ENCODE assay signal across 9 cellular contexts in genomic region chr14:71776463-71777359, GRCh38.
DNase-seq lines count a peak whose midpoint lies in the region; ATAC-seq and FAIRE-seq lines count a peak whose summit lies in the region.
"Had no signal": no experiment of that assay in that cellular context is flagged by ENCODE, and none has a peak within 500 bp of the region (broad histone marks: within the 10 kb centered on the region; RNA-seq: fewer than 3 reads in every experiment).

No MANE protein-coding gene starts in this region.

- peaks cover 15% of the 10 kb centered on the region for H3K4me1 ChIP-seq in HUES64 (ENCODE audit: insufficient read depth, low read length)
- no peaks in the 10 kb centered on the region for H3K4me1 ChIP-seq in neuronal stem cell (ENCODE audit: control insufficient read depth in 2 of 2, insufficient read depth in 1 of 2, low read depth in 1 of 2, low read length in 2 of 2)
- H3K4me1 ChIP-seq: stomach had no signal

- peaks cover 4% of the 10 kb centered on the region for H3K9me3 Mint-ChIP-seq in activated T-helper 17 cell treated with anti-CD3 and anti-CD28 coated beads, Interleukin-2, amount 50 U/mL, for 72 hours

- H3K4me3 ChIP-seq in HUES64 (ENCODE audit: low read length) (no peak overlapping the region), neuronal stem cell (ENCODE audit: low read length in 2 of 2) (peak overlapping the region in 1 of 2 donors; percentile 8)
- H3K4me3 ChIP-seq: dorsolateral prefrontal cortex, stomach had no signal

- no peak overlapping the region for H2BK5ac ChIP-seq in neuronal stem cell (ENCODE audit: low read length)

- H2BK15ac ChIP-seq in neuronal stem cell (ENCODE audit: low read length), result no peak overlapping the region

- no peak overlapping the region for H3K18ac ChIP-seq in neuronal stem cell (ENCODE audit: low read length)

- WGBS in HUES64, result 21% methylated on average over 10 of the region's 10 CpGs
- no CpG with 5 or more reads among the region's 10 CpGs for WGBS in neuronal stem cell (ENCODE audit: extremely low coverage in 2 of 2, insufficient read length in 2 of 2, insufficient replicate concordance in 1 of 2), 2 donors

- FAIRE-seq in GM19239 (lab: Jason Lieb, UNC), result no peak

- no peak overlapping the region for H2BK120ac ChIP-seq in neuronal stem cell (ENCODE audit: low read depth, low read length)

- H3K27ac ChIP-seq in HUES64 (ENCODE audit: low read depth, low read length) (peak overlapping the region; percentile 86; the same call in 1 of the 2 replicates), neuronal stem cell (replicated peaks; ENCODE audit: low read length) (no peak overlapping the region)
- H3K27ac ChIP-seq: dorsolateral prefrontal cortex, stomach had no signal

- no peak overlapping the region for H4K91ac ChIP-seq in neuronal stem cell (ENCODE audit: low read depth, low read length, poor library complexity)

- peak; percentile 85 for ATAC-seq in activated T-helper 17 cell treated with anti-CD3 and anti-CD28 coated beads, Interleukin-2, amount 50 U/mL, for 72 hours (replicated peaks)
- no peak for ATAC-seq in Right ventricle myocardium superior (ENCODE audit: poor library complexity)
- no peak for ATAC-seq in HG02852 (IDR thresholded peaks at IDR 0.05; ENCODE audit: unreplicated experiment)

- H3K36me3 ChIP-seq in HUES64 (ENCODE audit: insufficient read depth, low read length) (no peaks in the 10 kb centered on the region), neuronal stem cell (replicated peaks in 1 of 2; ENCODE audit: control insufficient read depth in 2 of 2, insufficient read depth in 2 of 2, low read length in 2 of 2) (no peaks in the 10 kb centered on the region)
- H3K36me3 ChIP-seq: stomach had no signal

- H3K9me3 ChIP-seq in HUES64 (ENCODE audit: insufficient read depth, low read depth, low read length) (peaks cover 18% of the 10 kb centered on the region), neuronal stem cell (replicated peaks in 1 of 2; ENCODE audit: control insufficient read depth in 2 of 2, insufficient read depth in 1 of 2, low read depth in 1 of 2, low read length in 2 of 2) (peaks cover 10 to 20% of the 10 kb centered on the region in 2 donors)

- no peak overlapping the region for H3K23ac ChIP-seq in neuronal stem cell (ENCODE audit: low read depth, low read length, poor library complexity)

- peak overlapping the region; percentile 63 for H2AFZ ChIP-seq in neuronal stem cell (ENCODE audit: low read length)

- H3K4me3 Mint-ChIP-seq in activated T-helper 17 cell treated with anti-CD3 and anti-CD28 coated beads, Interleukin-2, amount 50 U/mL, for 72 hours, result peak overlapping the region; percentile 1

- no peak overlapping the region for H3K14ac ChIP-seq in neuronal stem cell (ENCODE audit: low read length)

- H2AK5ac ChIP-seq in neuronal stem cell (ENCODE audit: low read depth, low read length), result no peak overlapping the region

- H3K4me2 ChIP-seq in neuronal stem cell (ENCODE audit: insufficient read depth, low read length, poor library complexity, severe bottlenecking), result no peak overlapping the region

- H3K79me1 ChIP-seq in neuronal stem cell (ENCODE audit: low read depth, low read length), result no peaks in the 10 kb centered on the region

- no peak overlapping the region for H2BK12ac ChIP-seq in neuronal stem cell (ENCODE audit: low read length)

- no peak overlapping the region for H3K27ac Mint-ChIP-seq in activated T-helper 17 cell treated with anti-CD3 and anti-CD28 coated beads, Interleukin-2, amount 50 U/mL, for 72 hours

- no peak overlapping the region for H4K8ac ChIP-seq in neuronal stem cell (ENCODE audit: low read depth, low read length)

- intact Hi-C loops in Right ventricle myocardium superior (cut with DNase I), result no loop called here
- intact Hi-C loops in posterior cingulate gyrus (cut with DNase I), result no loop called here

- peaks cover 41% of the 10 kb centered on the region for H3K27me3 Mint-ChIP-seq in activated T-helper 17 cell treated with anti-CD3 and anti-CD28 coated beads, Interleukin-2, amount 50 U/mL, for 72 hours

- DNase-seq in GM19239 (ENCODE audit: insufficient read length, low spot score), result peak; percentile 33
- DNase-seq in neuronal stem cell (ENCODE audit: low spot score), result no peak
- DNase-seq in Right ventricle myocardium superior, result no peak
- DNase-seq in posterior cingulate gyrus, result no peak
- DNase-seq: dorsolateral prefrontal cortex, stomach had no signal

- H3K9ac ChIP-seq in HUES64 (ENCODE audit: low read depth, low read length), result no peak overlapping the region
- H3K9ac ChIP-seq in neuronal stem cell (ENCODE audit: low read depth, low read length, poor library complexity), result no peak overlapping the region

- H3K4ac ChIP-seq in neuronal stem cell (ENCODE audit: low read length), result no peak overlapping the region

- H3K27me3 ChIP-seq in HUES64 (ENCODE audit: insufficient read depth, low read length) (no peaks in the 10 kb centered on the region), neuronal stem cell (ENCODE audit: control insufficient read depth in 3 of 3, insufficient read depth in 3 of 3, low read depth in 1 of 3, low read length in 3 of 3) (no peaks in the 10 kb centered on the region)
- H3K27me3 ChIP-seq: stomach had no signal

- H3K4me1 Mint-ChIP-seq in activated T-helper 17 cell treated with anti-CD3 and anti-CD28 coated beads, Interleukin-2, amount 50 U/mL, for 72 hours, result peaks cover 11% of the 10 kb centered on the region

- no peaks in the 10 kb centered on the region for H3K36me3 Mint-ChIP-seq in activated T-helper 17 cell treated with anti-CD3 and anti-CD28 coated beads, Interleukin-2, amount 50 U/mL, for 72 hours (ENCODE audit: low read depth)
